1 cellular context compared by ENCODE assay signal in genomic region chr15:80800067-80800466, GRCh38.
TF ChIP-seq lines count a peak whose summit lies in the region.

No MANE protein-coding gene starts in this region.

TF ChIP-seq in GM23338, 12 proteins besides CTCF, POLR2A, EP300 and RAD21 (continued from another document):
- no peak for TF ChIP-seq ZNF462 (CRISPR knock-in tag; IDR thresholded peaks at IDR 0.05)
- no peak for TF ChIP-seq EZH2 (IDR thresholded peaks at IDR 0.05; ENCODE audit: low read depth, unreplicated experiment)
- no peak for TF ChIP-seq NANOG (IDR thresholded peaks at IDR 0.05; ENCODE audit: borderline replicate concordance)
